In the genomic region with DNA sequence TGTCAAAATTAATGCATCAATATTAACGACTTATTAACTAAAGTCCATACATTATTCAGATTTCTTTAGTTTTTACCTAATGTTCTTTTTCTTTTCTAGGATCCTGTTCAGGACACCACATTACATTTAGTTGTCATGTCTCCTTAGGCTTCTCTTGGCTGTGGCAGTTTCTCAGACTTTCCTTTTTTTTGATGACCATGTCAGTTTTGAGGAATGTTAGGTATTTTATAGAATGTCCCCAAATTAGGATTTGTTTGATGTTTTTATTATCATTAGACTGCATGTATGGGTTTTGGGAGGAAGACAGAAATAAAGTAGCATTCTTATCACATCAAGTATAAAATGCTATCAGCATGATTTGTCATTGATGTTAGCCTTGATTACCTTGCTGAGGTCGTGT, we compare ENCODE assay signal across 28 cellular contexts.
"Had no signal": no experiment of that assay in that cellular context is flagged by ENCODE, and none has a peak within 500 bp of the region (broad histone marks: within the 10 kb centered on the region; RNA-seq: fewer than 3 reads in every experiment).

No MANE protein-coding gene starts in this region.

- H3K4me3 ChIP-seq: mucosa of descending colon, prostate gland, stomach, tibial artery, upper lobe of right lung had no signal

- H3K27ac Mint-ChIP-seq: activated CD4-positive, alpha-beta memory T cell treated with anti-CD3 and anti-CD28 coated beads, Interleukin-2, amount 10 ng/mL, durations not matched to agents 7 days and 5 days; activated CD4-positive, alpha-beta T cell treated with anti-CD3 and anti-CD28 coated beads, Interleukin-2, amount 10 ng/mL, durations not matched to agents 24 days and 14 days; activated naive CD4-positive, alpha-beta T cell treated with anti-CD3 and anti-CD28 coated beads, Interleukin-2, amount 50 U/mL, for 72 hours; natural killer cell treated with Interleukin-12 subunit alpha and Interleukin-12 subunit beta and Interleukin-15 and Interleukin-18, amount 100 ng/mL, for 72 hours; stimulated activated naive B cell treated with anti-CD40 and anti-IgM and Interleukin-4, amounts not matched to agents 10 μg/mL and 1 μg/mL and 100 μg/mL, for 72 hours had no signal

- DNase-seq: activated CD4-positive, alpha-beta memory T cell treated with anti-CD3 and anti-CD28 coated beads, Interleukin-2, amount 10 ng/mL, durations not matched to agents 7 days and 5 days; activated CD4-positive, alpha-beta T cell treated with anti-CD3 and anti-CD28 coated beads, Interleukin-2, amount 10 ng/mL, durations not matched to agents 24 days and 14 days; activated CD4-positive, CD25-positive, alpha-beta regulatory T cell treated with anti-CD3 and anti-CD28 coated beads, Interleukin-2, amount 50 U/mL, for 72 hours; activated naive CD4-positive, alpha-beta T cell; activated T-cell treated with anti-CD3 and anti-CD28 coated beads, Interleukin-2, amount 50 U/mL, for 48 hours; effector CD8-positive, alpha-beta T cell; islet precursor cell; left cardiac atrium; left ventricle myocardium superior; mucosa of descending colon; stimulated activated CD4-positive, alpha-beta T cell treated with anti-CD3 and anti-CD28 coated beads, Interleukin-15, amount 100 ng/mL, for 24 hours; stimulated activated CD4-positive, alpha-beta T cell treated with anti-CD3 and anti-CD28 coated beads, Interleukin-2, amount 100 ng/mL, for 24 hours; stimulated activated naive B cell treated with anti-CD40 and anti-IgM and Interleukin-4, amounts not matched to agents 10 μg/mL and 1 μg/mL and 100 μg/mL, for 72 hours; stomach; T-helper 9 cell; tibial artery; upper lobe of right lung; WERI-Rb-1 had no signal

- H3K9me3 Mint-ChIP-seq: activated CD4-positive, alpha-beta memory T cell treated with anti-CD3 and anti-CD28 coated beads, Interleukin-2, amount 10 ng/mL, durations not matched to agents 7 days and 5 days; activated CD4-positive, alpha-beta T cell treated with anti-CD3 and anti-CD28 coated beads, Interleukin-2, amount 10 ng/mL, durations not matched to agents 24 days and 14 days; activated naive CD4-positive, alpha-beta T cell treated with anti-CD3 and anti-CD28 coated beads, Interleukin-2, amount 50 U/mL, for 72 hours; central memory CD8-positive, alpha-beta T cell; natural killer cell treated with Interleukin-12 subunit alpha and Interleukin-12 subunit beta and Interleukin-15 and Interleukin-18, amount 100 ng/mL, for 72 hours had no signal

- FAIRE-seq: bronchial epithelial cell, colon, endometrium, frontal cortex had no signal

- H3K4me1 ChIP-seq: prostate gland, tibial artery, upper lobe of right lung had no signal

- H3K36me3 ChIP-seq: neutrophil, prostate gland, upper lobe of right lung, WERI-Rb-1 had no signal

- H3K27me3 ChIP-seq: neutrophil, stomach, tibial artery, upper lobe of right lung had no signal

- H3K27ac ChIP-seq: epithelial cell of prostate, neutrophil, prostate gland, stomach, tibial artery, upper lobe of right lung, WERI-Rb-1 had no signal

- H3K4me3 Mint-ChIP-seq: activated CD4-positive, alpha-beta memory T cell treated with anti-CD3 and anti-CD28 coated beads, Interleukin-2, amount 10 ng/mL, durations not matched to agents 7 days and 5 days; activated CD4-positive, alpha-beta T cell treated with anti-CD3 and anti-CD28 coated beads, Interleukin-2, amount 10 ng/mL, durations not matched to agents 24 days and 14 days; central memory CD8-positive, alpha-beta T cell; natural killer cell treated with Interleukin-12 subunit alpha and Interleukin-12 subunit beta and Interleukin-15 and Interleukin-18, amount 100 ng/mL, for 72 hours; stimulated activated naive B cell treated with anti-CD40 and anti-IgM and Interleukin-4, amounts not matched to agents 10 μg/mL and 1 μg/mL and 100 μg/mL, for 72 hours had no signal

- H3K9me3 ChIP-seq: mucosa of descending colon, neutrophil, prostate gland, stomach, tibial artery, upper lobe of right lung had no signal

- H3K27me3 Mint-ChIP-seq: activated CD4-positive, alpha-beta memory T cell treated with anti-CD3 and anti-CD28 coated beads, Interleukin-2, amount 10 ng/mL, durations not matched to agents 7 days and 5 days; activated CD4-positive, alpha-beta T cell treated with anti-CD3 and anti-CD28 coated beads, Interleukin-2, amount 10 ng/mL, durations not matched to agents 24 days and 14 days; central memory CD8-positive, alpha-beta T cell; natural killer cell treated with Interleukin-12 subunit alpha and Interleukin-12 subunit beta and Interleukin-15 and Interleukin-18, amount 100 ng/mL, for 72 hours; stimulated activated naive B cell treated with anti-CD40 and anti-IgM and Interleukin-4, amounts not matched to agents 10 μg/mL and 1 μg/mL and 100 μg/mL, for 72 hours had no signal

- ATAC-seq: activated naive CD4-positive, alpha-beta T cell treated with anti-CD3 and anti-CD28 coated beads, Interleukin-2, amount 50 U/mL, for 72 hours; left cardiac atrium; left ventricle myocardium superior; mucosa of descending colon; natural killer cell treated with Interleukin-12 subunit alpha and Interleukin-12 subunit beta and Interleukin-15 and Interleukin-18, amount 100 ng/mL, for 72 hours; stimulated activated naive B cell treated with anti-CD40 and anti-IgM and Interleukin-4, amounts not matched to agents 10 μg/mL and 1 μg/mL and 100 μg/mL, for 72 hours; upper lobe of right lung had no signal
